In genomic region chr14:75165586-75166391, GRCh38 we compare ENCODE assay signal across 1 cellular context.
TF ChIP-seq lines count a peak whose summit lies in the region.

No MANE protein-coding gene starts in this region.

TF ChIP-seq in GM23338, 12 proteins besides CTCF, POLR2A, EP300 and RAD21:
- TF ChIP-seq CREB1 (CRISPR knock-in tag; IDR thresholded peaks at IDR 0.05; ENCODE audit: low read depth): no peak
- no peak for TF ChIP-seq EZH2 (IDR thresholded peaks at IDR 0.05; ENCODE audit: low read depth, unreplicated experiment)
- no peak for TF ChIP-seq NANOG (IDR thresholded peaks at IDR 0.05; ENCODE audit: borderline replicate concordance)
- TF ChIP-seq ZNF114 (CRISPR knock-in tag; IDR thresholded peaks at IDR 0.05): no peak
- TF ChIP-seq POLR2AphosphoS5 (IDR thresholded peaks at IDR 0.05; ENCODE audit: low read depth): no peak
- no peak for TF ChIP-seq EZH2phosphoT487 (IDR thresholded peaks at IDR 0.05; ENCODE audit: unreplicated experiment)
- no peak for TF ChIP-seq REST (IDR thresholded peaks at IDR 0.05; ENCODE audit: unreplicated experiment)
- no peak for TF ChIP-seq JUNB (IDR thresholded peaks at IDR 0.05; ENCODE audit: unreplicated experiment)
- TF ChIP-seq, protein P1, sequence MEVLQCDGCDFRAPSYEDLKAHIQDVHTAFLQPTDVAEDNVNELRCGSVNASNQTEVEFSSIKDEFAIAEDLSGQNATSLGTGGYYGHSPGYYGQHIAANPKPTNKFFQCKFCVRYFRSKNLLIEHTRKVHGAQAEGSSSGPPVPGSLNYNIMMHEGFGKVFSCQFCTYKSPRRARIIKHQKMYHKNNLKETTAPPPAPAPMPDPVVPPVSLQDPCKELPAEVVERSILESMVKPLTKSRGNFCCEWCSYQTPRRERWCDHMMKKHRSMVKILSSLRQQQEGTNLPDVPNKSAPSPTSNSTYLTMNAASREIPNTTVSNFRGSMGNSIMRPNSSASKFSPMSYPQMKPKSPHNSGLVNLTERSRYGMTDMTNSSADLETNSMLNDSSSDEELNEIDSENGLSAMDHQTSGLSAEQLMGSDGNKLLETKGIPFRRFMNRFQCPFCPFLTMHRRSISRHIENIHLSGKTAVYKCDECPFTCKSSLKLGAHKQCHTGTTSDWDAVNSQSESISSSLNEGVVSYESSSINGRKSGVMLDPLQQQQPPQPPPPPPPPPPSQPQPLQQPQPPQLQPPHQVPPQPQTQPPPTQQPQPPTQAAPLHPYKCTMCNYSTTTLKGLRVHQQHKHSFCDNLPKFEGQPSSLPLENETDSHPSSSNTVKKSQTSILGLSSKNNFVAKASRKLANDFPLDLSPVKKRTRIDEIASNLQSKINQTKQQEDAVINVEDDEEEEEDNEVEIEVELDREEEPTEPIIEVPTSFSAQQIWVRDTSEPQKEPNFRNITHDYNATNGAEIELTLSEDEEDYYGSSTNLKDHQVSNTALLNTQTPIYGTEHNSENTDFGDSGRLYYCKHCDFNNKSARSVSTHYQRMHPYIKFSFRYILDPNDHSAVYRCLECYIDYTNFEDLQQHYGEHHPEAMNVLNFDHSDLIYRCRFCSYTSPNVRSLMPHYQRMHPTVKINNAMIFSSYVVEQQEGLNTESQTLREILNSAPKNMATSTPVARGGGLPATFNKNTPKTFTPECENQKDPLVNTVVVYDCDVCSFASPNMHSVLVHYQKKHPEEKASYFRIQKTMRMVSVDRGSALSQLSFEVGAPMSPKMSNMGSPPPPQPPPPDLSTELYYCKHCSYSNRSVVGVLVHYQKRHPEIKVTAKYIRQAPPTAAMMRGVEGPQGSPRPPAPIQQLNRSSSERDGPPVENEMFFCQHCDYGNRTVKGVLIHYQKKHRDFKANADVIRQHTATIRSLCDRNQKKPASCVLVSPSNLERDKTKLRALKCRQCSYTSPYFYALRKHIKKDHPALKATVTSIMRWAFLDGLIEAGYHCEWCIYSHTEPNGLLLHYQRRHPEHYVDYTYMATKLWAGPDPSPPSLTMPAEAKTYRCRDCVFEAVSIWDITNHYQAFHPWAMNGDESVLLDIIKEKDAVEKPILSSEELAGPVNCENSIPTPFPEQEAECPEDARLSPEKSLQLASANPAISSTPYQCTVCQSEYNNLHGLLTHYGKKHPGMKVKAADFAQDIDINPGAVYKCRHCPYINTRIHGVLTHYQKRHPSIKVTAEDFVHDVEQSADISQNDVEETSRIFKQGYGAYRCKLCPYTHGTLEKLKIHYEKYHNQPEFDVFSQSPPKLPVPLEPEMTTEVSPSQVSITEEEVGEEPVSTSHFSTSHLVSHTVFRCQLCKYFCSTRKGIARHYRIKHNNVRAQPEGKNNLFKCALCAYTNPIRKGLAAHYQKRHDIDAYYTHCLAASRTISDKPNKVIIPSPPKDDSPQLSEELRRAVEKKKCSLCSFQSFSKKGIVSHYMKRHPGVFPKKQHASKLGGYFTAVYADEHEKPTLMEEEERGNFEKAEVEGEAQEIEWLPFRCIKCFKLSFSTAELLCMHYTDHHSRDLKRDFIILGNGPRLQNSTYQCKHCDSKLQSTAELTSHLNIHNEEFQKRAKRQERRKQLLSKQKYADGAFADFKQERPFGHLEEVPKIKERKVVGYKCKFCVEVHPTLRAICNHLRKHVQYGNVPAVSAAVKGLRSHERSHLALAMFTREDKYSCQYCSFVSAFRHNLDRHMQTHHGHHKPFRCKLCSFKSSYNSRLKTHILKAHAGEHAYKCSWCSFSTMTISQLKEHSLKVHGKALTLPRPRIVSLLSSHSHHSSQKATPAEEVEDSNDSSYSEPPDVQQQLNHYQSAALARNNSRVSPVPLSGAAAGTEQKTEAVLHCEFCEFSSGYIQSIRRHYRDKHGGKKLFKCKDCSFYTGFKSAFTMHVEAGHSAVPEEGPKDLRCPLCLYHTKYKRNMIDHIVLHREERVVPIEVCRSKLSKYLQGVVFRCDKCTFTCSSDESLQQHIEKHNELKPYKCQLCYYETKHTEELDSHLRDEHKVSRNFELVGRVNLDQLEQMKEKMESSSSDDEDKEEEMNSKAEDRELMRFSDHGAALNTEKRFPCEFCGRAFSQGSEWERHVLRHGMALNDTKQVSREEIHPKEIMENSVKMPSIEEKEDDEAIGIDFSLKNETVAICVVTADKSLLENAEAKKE (CRISPR knock-in tag; IDR thresholded peaks at IDR 0.05): no peak
- no peak for TF ChIP-seq ZNF331 (CRISPR knock-in tag; IDR thresholded peaks at IDR 0.05; ENCODE audit: low read depth)
- TF ChIP-seq ETS1 (IDR thresholded peaks at IDR 0.05): no peak
- TF ChIP-seq STAT1 (IDR thresholded peaks at IDR 0.05; ENCODE audit: unreplicated experiment): no peak
